ENCODE assay signal across 13 cellular contexts in the genomic region with DNA sequence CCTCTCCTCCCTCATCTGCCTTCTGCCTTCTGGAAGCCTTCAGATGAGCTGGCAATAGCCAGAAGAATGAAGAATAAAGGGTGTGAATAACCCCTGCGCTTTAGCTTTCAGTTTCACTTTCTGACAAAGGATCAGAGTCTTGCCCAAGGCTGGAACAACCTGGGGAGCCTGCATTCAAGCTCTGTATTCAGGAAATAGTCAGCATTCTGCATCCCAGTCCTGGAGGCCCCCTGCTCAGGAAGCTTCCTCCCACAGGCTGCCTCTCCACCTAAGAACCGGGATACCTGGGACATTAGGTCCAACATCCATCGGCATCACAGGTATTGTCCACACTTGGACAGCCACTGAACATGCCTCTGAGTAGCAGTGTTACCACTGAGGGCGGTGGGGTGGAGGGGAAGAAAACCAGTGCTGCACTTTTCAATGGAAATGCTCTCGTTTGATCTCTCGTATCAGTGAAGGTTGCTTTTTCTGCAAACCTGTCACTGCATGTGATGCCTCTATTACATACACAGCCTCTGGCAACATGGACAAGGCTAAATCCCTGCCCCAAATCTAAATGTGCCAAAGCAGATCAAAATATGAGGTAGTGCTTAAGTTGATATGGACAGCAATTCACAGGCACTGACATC. TPM values are rescaled to one million over a fixed set of nuclear protein-coding genes. Genes with fewer than 3 reads are reported as not detected.
DNase-seq lines count a peak whose midpoint lies in the region; ATAC-seq and TF ChIP-seq lines count a peak whose summit lies in the region.
"Had no signal": no experiment of that assay in that cellular context is flagged by ENCODE, and none has a peak within 500 bp of the region (broad histone marks: within the 10 kb centered on the region; RNA-seq: fewer than 3 reads in every experiment).

No MANE protein-coding gene starts in this region.

- peaks cover 17% of the 10 kb centered on the region; the same call in 1 of the 2 replicates for H3F3A ChIP-seq in GM23338 (replicated peaks; ENCODE audit: low read depth)
- H3F3A ChIP-seq in SK-N-SH (replicated peaks; ENCODE audit: insufficient read depth): no peaks in the 10 kb centered on the region

- H3K9me3 Mint-ChIP-seq in GM23338: no peaks in the 10 kb centered on the region

- H3K9me2 ChIP-seq in GM23338 (ENCODE audit: insufficient read depth): peaks cover 11% of the 10 kb centered on the region; the same call in 1 of the 2 replicates
- H3K9me2 ChIP-seq in SK-N-SH: no peaks in the 10 kb centered on the region
- H3K9me2 ChIP-seq in hepatocyte (replicated peaks; ENCODE audit: insufficient read depth): no peaks in the 10 kb centered on the region

- no peak overlapping the region for H3K27ac ChIP-seq in ACC112 (ENCODE audit: low read depth, low read length)
- H3K27ac ChIP-seq in GM23338 (ENCODE audit: low read depth): peak overlapping the region; percentile 89
- H3K27ac ChIP-seq in SK-N-SH (ENCODE audit: low read depth in 2 of 2, low read length in 1 of 2): no peak overlapping the region
- no peak overlapping the region for H3K27ac ChIP-seq in hepatocyte

- H3K9ac ChIP-seq in SK-N-SH: no peak overlapping the region

- H3K4me3 ChIP-seq in ACC112 (ENCODE audit: low read depth, low read length): peak overlapping the region; percentile 47
- peak overlapping the region; percentile 21; the same call in 1 of the 2 replicates for H3K4me3 ChIP-seq in GM23338
- H3K4me3 ChIP-seq in SK-N-SH (ENCODE audit: low read depth in 2 of 2, low read length in 1 of 2): peak overlapping the region in 1 of 2 experiments; percentile 42; a peak in 2 of 4 replicates
- no peak overlapping the region for H3K4me3 ChIP-seq in hepatocyte

- no peak for TF ChIP-seq RAD21 in SK-N-SH (IDR thresholded peaks at IDR 0.05; ENCODE audit: low read length)

- POLR2A ChIA-PET in SK-N-SH (lab: Yijun Ruan, JAX): no interaction called here

- no peaks in the 10 kb centered on the region for H3K36me3 ChIP-seq in ACC112 (ENCODE audit: insufficient read depth, low read length)
- no peaks in the 10 kb centered on the region for H3K36me3 ChIP-seq in GM23338 (ENCODE audit: insufficient read depth)
- no peaks in the 10 kb centered on the region for H3K36me3 ChIP-seq in SK-N-SH (replicated peaks in 1 of 2; ENCODE audit: control insufficient read depth in 1 of 2, insufficient read depth in 2 of 2, low read length in 1 of 2)
- H3K36me3 ChIP-seq in hepatocyte (replicated peaks; ENCODE audit: insufficient read depth, low read depth): no peaks in the 10 kb centered on the region

- no peaks in the 10 kb centered on the region for H3K9me3 ChIP-seq in SK-N-SH
- H3K9me3 ChIP-seq in hepatocyte (ENCODE audit: low read depth): no peaks in the 10 kb centered on the region
- H3K9me3 ChIP-seq: Caco-2 had no signal

- H3K27me3 ChIP-seq in ACC112 (ENCODE audit: insufficient read depth, low read length) (peaks cover 13% of the 10 kb centered on the region; the same call in 1 of the 2 replicates), GM23338 (ENCODE audit: insufficient read depth) (no peaks in the 10 kb centered on the region), SK-N-SH (ENCODE audit: insufficient read depth) (no peaks in the 10 kb centered on the region), hepatocyte (no peaks in the 10 kb centered on the region)

- peaks cover 63% of the 10 kb centered on the region for H3K4me1 Mint-ChIP-seq in GM23338

- H3K4me3 Mint-ChIP-seq in GM23338: peak overlapping the region; percentile 51

- DNase-seq in GM23338 (ENCODE audit: low spot score): peak; percentile 92
- DNase-seq in SK-N-SH: no peak
- no peak for DNase-seq in hepatocyte (ENCODE audit: low spot score)
- no peak for DNase-seq in activated T-cell treated with anti-CD3 and anti-CD28 coated beads, Interleukin-2, amount 50 U/mL, for 48 hours
- no peak for DNase-seq in retina
- DNase-seq: Caco-2, NCI-H524, posterior cingulate gyrus, substantia nigra had no signal

- no peak for TF ChIP-seq CTCF in GM23338 (conservative IDR thresholded peaks at IDR 0.05; ENCODE audit: low read depth in 2 of 2)
- no peak for TF ChIP-seq CTCF in SK-N-SH (IDR thresholded peaks at IDR 0.05)
- no peak for TF ChIP-seq CTCF in hepatocyte (IDR thresholded peaks at IDR 0.05; ENCODE audit: poor library complexity)

- H3K4me1 ChIP-seq in ACC112 (ENCODE audit: control insufficient read depth, insufficient read depth, low read length, unreplicated experiment) (peaks cover 2% of the 10 kb centered on the region), GM23338 (ENCODE audit: insufficient read depth) (peaks cover 44% of the 10 kb centered on the region), SK-N-SH (ENCODE audit: control insufficient read depth in 1 of 2, insufficient read depth in 2 of 2, low read depth in 1 of 2, low read length in 1 of 2) (peaks cover 0 to 4% of the 10 kb centered on the region in 2 experiments; a peak in 1 of 4 replicates), hepatocyte (ENCODE audit: insufficient read depth) (no peaks in the 10 kb centered on the region)
- H3K4me1 ChIP-seq: Caco-2 had no signal

- H3K36me3 Mint-ChIP-seq in GM23338 (ENCODE audit: low read depth): peaks cover 9% of the 10 kb centered on the region

- H3K4me2 ChIP-seq in GM23338: peak overlapping the region; percentile 55
- H3K4me2 ChIP-seq in SK-N-SH: peak overlapping the region; percentile 63
- peak overlapping the region; percentile 60 for H3K4me2 ChIP-seq in hepatocyte

- H2AFZ ChIP-seq in ACC112 (ENCODE audit: low read length, unreplicated experiment): peak overlapping the region; percentile 51
- no peak overlapping the region for H2AFZ ChIP-seq in GM23338
- 0 out of 2 replicates have a peak overlapping the region, but pooled peaks have one; percentile 31 for H2AFZ ChIP-seq in SK-N-SH (ENCODE audit: low read depth)
- H2AFZ ChIP-seq in hepatocyte: peak overlapping the region; percentile 72

- CTCF ChIA-PET in SK-N-SH (lab: Yijun Ruan, JAX): interaction anchor here (1.0 kb wide), 1 partner anchor 55 kb away, joined by 3 read pairs; no protein-coding TSS in a partner anchor

- peak overlapping the region; percentile 92 for H3K27ac Mint-ChIP-seq in GM23338

- TF ChIP-seq EP300 in SK-N-SH (IDR thresholded peaks at IDR 0.05; ENCODE audit: borderline replicate concordance in 1 of 2, low read depth in 1 of 2, low read length in 1 of 2): no peak

- H4K20me1 ChIP-seq in GM23338 (replicated peaks; ENCODE audit: insufficient read depth) (no peaks in the 10 kb centered on the region), SK-N-SH (ENCODE audit: insufficient read depth) (no peaks in the 10 kb centered on the region), hepatocyte (ENCODE audit: insufficient read depth, poor library complexity, severe bottlenecking) (no peaks in the 10 kb centered on the region)

- WGBS in SK-N-SH (ENCODE audit: low lambda C conversion rate): 66% methylated on average over 6 of the region's 6 CpGs
- 50% methylated on average over 6 of the region's 6 CpGs for WGBS in hepatocyte (ENCODE audit: low lambda C conversion rate, missing lambda C conversion rate)

- H3K79me2 ChIP-seq in ACC112 (ENCODE audit: control insufficient read depth, insufficient read depth, low read length, unreplicated experiment) (no peaks in the 10 kb centered on the region), GM23338 (replicated peaks; ENCODE audit: insufficient read depth) (no peaks in the 10 kb centered on the region), SK-N-SH (ENCODE audit: insufficient read depth) (no peaks in the 10 kb centered on the region), hepatocyte (no peaks in the 10 kb centered on the region)

- H3K27me3 Mint-ChIP-seq in GM23338 (ENCODE audit: insufficient read depth, low read depth, poor library complexity): peaks cover 7% of the 10 kb centered on the region

- ATAC-seq in GM23338 (peak; percentile 91), GM19395 (IDR thresholded peaks at IDR 0.05; ENCODE audit: unreplicated experiment) (no peak), GM21367 (IDR thresholded peaks at IDR 0.05; ENCODE audit: unreplicated experiment) (no peak)
- ATAC-seq: HCT116 had no signal

TF ChIP-seq in GM23338, 12 proteins besides CTCF, POLR2A, EP300 and RAD21 (continues in another document):
- no peak for TF ChIP-seq EZH2 (IDR thresholded peaks at IDR 0.05; ENCODE audit: low read depth, unreplicated experiment)

TF ChIP-seq in SK-N-SH, 30 proteins besides CTCF, POLR2A, EP300 and RAD21:
- TF ChIP-seq POLR2AphosphoS5 (IDR thresholded peaks at IDR 0.05; ENCODE audit: low read depth, low read length) (no peak), JUND (IDR thresholded peaks at IDR 0.05) (no peak), MEF2A (IDR thresholded peaks at IDR 0.05; ENCODE audit: borderline replicate concordance, low read depth) (no peak), EZH2phosphoT487 (IDR thresholded peaks at IDR 0.05; ENCODE audit: borderline replicate concordance, low read depth) (no peak), MXI1 (IDR thresholded peaks at IDR 0.05; ENCODE audit: low read depth, low read length) (no peak), NFIC (IDR thresholded peaks at IDR 0.05; ENCODE audit: borderline replicate concordance) (no peak)
- TF ChIP-seq, protein P1, sequence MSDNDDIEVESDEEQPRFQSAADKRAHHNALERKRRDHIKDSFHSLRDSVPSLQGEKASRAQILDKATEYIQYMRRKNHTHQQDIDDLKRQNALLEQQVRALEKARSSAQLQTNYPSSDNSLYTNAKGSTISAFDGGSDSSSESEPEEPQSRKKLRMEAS (IDR thresholded peaks at IDR 0.05; ENCODE audit: low read depth): no peak

RNA-seq across cellular contexts. Expression of a gene that starts 39.8 kb away (rescaled TPM):
- 38.9 and 41.0 TPM in 2 replicates for total RNA-seq in GM23338 (2014; rRNA removed; shearing (Covaris generic))
- polyA plus RNA-seq in GM23338 (2016; fragmentation: Nextera tagmentation; extraction: Ambion mirVana) (16.2 and 16.6 TPM in 2 replicates), SK-N-SH (2012; rRNA removed) (25.4 and 33.7 TPM in 2 replicates), hepatocyte (35.1 and 46.1 TPM in 2 replicates)
- polyA plus RNA-seq in SK-N-SH (2012; cell fraction: cytosol; rRNA removed): 26.8 and 27.9 TPM in 2 replicates
- 19.0 and 29.3 TPM in 2 replicates for polyA plus RNA-seq in SK-N-SH (2012; cell fraction: nucleus; rRNA removed)
- total RNA-seq in hepatocyte: 62.7 and 65.7 TPM in 2 replicates
